Comparison of ENCODE assay signal across 10 cellular contexts in the genomic region with DNA sequence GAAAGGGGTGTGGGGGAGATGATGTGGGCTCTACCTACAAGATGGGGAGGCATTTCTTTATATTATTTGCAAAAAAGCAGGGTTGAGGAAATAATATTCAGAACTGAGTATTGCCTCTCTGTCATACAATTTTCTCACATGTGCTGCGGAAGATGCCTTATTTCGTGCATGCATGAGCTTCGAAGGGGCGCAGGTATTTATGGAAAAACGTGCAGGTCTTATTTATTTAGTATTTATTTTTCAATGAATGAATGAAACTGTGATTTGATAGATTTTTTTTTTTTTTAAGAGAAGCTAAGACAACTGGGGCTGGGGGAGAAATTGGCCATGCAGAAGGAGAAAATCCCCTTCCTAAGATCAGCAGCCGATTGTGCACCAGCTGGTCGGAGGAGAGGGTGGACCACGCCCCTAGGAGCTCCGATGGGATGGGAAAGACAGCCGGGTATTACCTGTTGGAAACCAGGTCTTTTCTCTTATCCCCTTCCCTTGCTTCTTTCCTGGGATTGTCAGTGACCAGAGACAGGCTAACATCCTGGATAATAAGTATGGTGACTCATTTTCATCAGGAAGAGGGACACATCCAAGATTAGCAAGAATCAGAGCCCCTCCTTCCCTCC. TPM values are rescaled to one million over a fixed set of nuclear protein-coding genes. Genes with fewer than 3 reads are reported as not detected.
DNase-seq lines count a peak whose midpoint lies in the region; ATAC-seq and TF ChIP-seq lines count a peak whose summit lies in the region.
"Had no signal": no experiment of that assay in that cellular context is flagged by ENCODE, and none has a peak within 500 bp of the region (broad histone marks: within the 10 kb centered on the region; RNA-seq: fewer than 3 reads in every experiment).

No MANE protein-coding gene starts in this region.

- peak overlapping the region; percentile 30 for H3K4me3 Mint-ChIP-seq in natural killer cell treated with Interleukin-12 subunit alpha and Interleukin-12 subunit beta and Interleukin-15 and Interleukin-18, amount 100 ng/mL, for 72 hours
- H3K4me3 Mint-ChIP-seq in natural killer cell (no peak overlapping the region), type B pancreatic cell (peak overlapping the region; percentile 90)

- peaks cover 3 to 10% of the 10 kb centered on the region in 2 donors for H3K4me1 Mint-ChIP-seq in natural killer cell treated with Interleukin-12 subunit alpha and Interleukin-12 subunit beta and Interleukin-15 and Interleukin-18, amount 100 ng/mL, for 72 hours (ENCODE audit: low read depth in 2 of 2)
- H3K4me1 Mint-ChIP-seq in natural killer cell: peaks cover 0 to 7% of the 10 kb centered on the region in 2 donors
- H3K4me1 Mint-ChIP-seq in type B pancreatic cell (ENCODE audit: unreplicated experiment): peaks cover 20% of the 10 kb centered on the region

- TF ChIP-seq CTCF in natural killer cell (IDR thresholded peaks at IDR 0.05): no peak
- TF ChIP-seq CTCF in astrocyte of the spinal cord (IDR thresholded peaks at IDR 0.05; ENCODE audit: low read depth, low read length): no peak
- no peak for TF ChIP-seq CTCF in type B pancreatic cell (conservative IDR thresholded peaks at IDR 0.05)

- H3K9me3 Mint-ChIP-seq in natural killer cell treated with Interleukin-12 subunit alpha and Interleukin-12 subunit beta and Interleukin-15 and Interleukin-18, amount 100 ng/mL, for 72 hours: no peaks in the 10 kb centered on the region
- no peaks in the 10 kb centered on the region for H3K9me3 Mint-ChIP-seq in natural killer cell
- H3K9me3 Mint-ChIP-seq in type B pancreatic cell: no peaks in the 10 kb centered on the region

- peaks cover 31 to 33% of the 10 kb centered on the region in 2 donors for H3K27me3 Mint-ChIP-seq in natural killer cell treated with Interleukin-12 subunit alpha and Interleukin-12 subunit beta and Interleukin-15 and Interleukin-18, amount 100 ng/mL, for 72 hours
- H3K27me3 Mint-ChIP-seq in natural killer cell (ENCODE audit: low read depth in 2 of 2) (peaks cover 20 to 53% of the 10 kb centered on the region in 2 donors), type B pancreatic cell (peaks cover 48% of the 10 kb centered on the region)

- in situ Hi-C loops in astrocyte of the spinal cord (cut with HindIII; ENCODE audit: low sequenced_read_pairs): no loop called here

- ATAC-seq in natural killer cell treated with Interleukin-12 subunit alpha and Interleukin-12 subunit beta and Interleukin-15 and Interleukin-18, amount 100 ng/mL, for 72 hours: no peak
- no peak for ATAC-seq in natural killer cell
- ATAC-seq in GM21423 (IDR thresholded peaks at IDR 0.05; ENCODE audit: unreplicated experiment): no peak
- ATAC-seq in GM19023 (IDR thresholded peaks at IDR 0.05; ENCODE audit: unreplicated experiment): no peak

- H3K4me3 ChIP-seq in astrocyte of the spinal cord (ENCODE audit: low read depth, low read length): peak overlapping the region; percentile 43

- no peak overlapping the region for H3K27ac Mint-ChIP-seq in natural killer cell treated with Interleukin-12 subunit alpha and Interleukin-12 subunit beta and Interleukin-15 and Interleukin-18, amount 100 ng/mL, for 72 hours
- no peak overlapping the region for H3K27ac Mint-ChIP-seq in natural killer cell
- H3K27ac Mint-ChIP-seq in type B pancreatic cell: peak overlapping the region; percentile 68

- no peak for DNase-seq in natural killer cell treated with Interleukin-12 subunit alpha and Interleukin-12 subunit beta and Interleukin-15 and Interleukin-18, amount 100 ng/mL, for 72 hours (ENCODE audit: low spot score)
- no peak for DNase-seq in natural killer cell
- DNase-seq in astrocyte of the spinal cord (ENCODE audit: low read depth, low spot score): no peak
- DNase-seq in iPS-NIHi7 (ENCODE audit: extremely low spot score): peak; percentile 48
- no peak for DNase-seq in type B pancreatic cell (ENCODE audit: extremely low spot score, unreplicated experiment)
- no peak for DNase-seq in UCSD-AML1 (lab: John Stamatoyannopoulos, UW; ENCODE audit: unreplicated experiment)
- DNase-seq: lower lobe of right lung; stimulated activated CD4-positive, alpha-beta T cell treated with anti-CD3 and anti-CD28 coated beads, Interleukin-1b, Interleukin-23, amount 100 ng/mL, for 48 hours had no signal

- intact Hi-C loops in natural killer cell (cut with micrococcal nuclease): no loop called here

- H3K36me3 Mint-ChIP-seq in natural killer cell treated with Interleukin-12 subunit alpha and Interleukin-12 subunit beta and Interleukin-15 and Interleukin-18, amount 100 ng/mL, for 72 hours: no peaks in the 10 kb centered on the region
- H3K36me3 Mint-ChIP-seq in natural killer cell (no peaks in the 10 kb centered on the region), type B pancreatic cell (no peaks in the 10 kb centered on the region)

RNA-seq across cellular contexts. Expression of gene GAP43, which starts 0.8 kb away (rescaled TPM):
- under 1 TPM in 1 of 2 donors, not detected in 1; 0.50 TPM for total RNA-seq in natural killer cell treated with Interleukin-12 subunit alpha and Interleukin-12 subunit beta and Interleukin-15 and Interleukin-18, amount 100 ng/mL, for 72 hours
- total RNA-seq in natural killer cell: under 1 TPM in 1 of 3 donors, not detected in 2; 0.14 TPM
- total RNA-seq in type B pancreatic cell (ENCODE audit: low replicate concordance): 4.2 and 46.5 TPM in 2 replicates
- total RNA-seq: lower lobe of right lung had no signal
